Comparison of ENCODE assay signal across 7 cellular contexts in the genomic region with DNA sequence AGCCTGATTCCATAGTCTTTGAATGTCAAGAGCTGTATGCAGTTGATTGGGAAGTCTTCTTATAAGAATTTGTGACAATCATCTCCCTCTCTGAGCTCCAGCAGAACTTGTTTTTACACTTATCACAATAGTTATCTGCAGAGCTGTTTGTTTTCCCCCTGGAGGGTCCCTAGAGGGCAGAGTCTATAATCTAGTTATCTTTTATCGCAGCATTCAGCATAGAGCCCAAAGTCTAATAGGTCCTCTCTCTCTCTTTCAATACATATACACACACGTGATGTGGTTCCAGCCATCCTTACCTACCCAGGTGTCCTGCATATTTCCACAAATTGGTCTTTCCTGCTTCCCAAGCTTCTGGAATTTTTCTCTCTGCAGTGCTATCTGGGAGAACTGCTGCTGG.
"Had no signal": no experiment of that assay in that cellular context is flagged by ENCODE, and none has a peak within 500 bp of the region (broad histone marks: within the 10 kb centered on the region; RNA-seq: fewer than 3 reads in every experiment).

No MANE protein-coding gene starts in this region.

- H3K27ac Mint-ChIP-seq: GM23338, H9, IgD-negative memory B cell had no signal

- H3K9me3 Mint-ChIP-seq: GM23338, H9, IgD-negative memory B cell had no signal

- H3K4me2 ChIP-seq: GM23338 had no signal

- DNase-seq: H9, HCEC 1CT had no signal

- H3K4me3 Mint-ChIP-seq: GM23338, H9 had no signal

- H3K4me3 ChIP-seq: GM23338 had no signal

- H3K27me3 Mint-ChIP-seq: IgD-negative memory B cell had no signal

- FAIRE-seq: H1, H54, HepG2 had no signal

- H2AFZ ChIP-seq: GM23338 had no signal
